8 cellular contexts compared by ENCODE assay signal in genomic region chr16:8867483-8868271, GRCh38. TPM values are rescaled to one million over a fixed set of nuclear protein-coding genes. Genes with fewer than 3 reads are reported as not detected.
DNase-seq lines count a peak whose midpoint lies in the region; ATAC-seq and TF ChIP-seq lines count a peak whose summit lies in the region.

No MANE protein-coding gene starts in this region.

- TF ChIP-seq CTCF in GM12864 (IDR thresholded peaks at IDR 0.05; ENCODE audit: low read depth, low read length, missing control alignments): no peak
- no peak for TF ChIP-seq CTCF in NB4 (IDR thresholded peaks at IDR 0.05; ENCODE audit: low read depth, low read length)
- TF ChIP-seq CTCF in adrenal gland (IDR thresholded peaks at IDR 0.05): no peak

- H3K27me3 ChIP-seq in adrenal gland (no peaks in the 10 kb centered on the region), iPS DF 6.9 (ENCODE audit: control insufficient read depth, insufficient read depth, low read length) (no peaks in the 10 kb centered on the region), skeletal muscle satellite cell (ENCODE audit: control insufficient read depth, insufficient read depth, low read length) (no peaks in the 10 kb centered on the region)

- 1 to 2% (median 1%) methylated on average over 21 to 26 of the region's 26 CpGs for WGBS in adrenal gland, 4 donors
- no CpG with 5 or more reads among the region's 26 CpGs for WGBS in iPS DF 6.9 (ENCODE audit: insufficient coverage, insufficient read length)

- H3K27ac ChIP-seq in adrenal gland (peak overlapping the region; percentile 77 to 91 (median 83)), iPS DF 6.9 (ENCODE audit: low read length) (no peak overlapping the region)

- no peaks in the 10 kb centered on the region for H3K9me3 ChIP-seq in adrenal gland (replicated peaks in 1 of 3)
- no peaks in the 10 kb centered on the region for H3K9me3 ChIP-seq in iPS DF 6.9 (ENCODE audit: control insufficient read depth, insufficient read depth, low read length)
- no peaks in the 10 kb centered on the region for H3K9me3 ChIP-seq in skeletal muscle satellite cell (replicated peaks; ENCODE audit: low read length)

- H3K9ac ChIP-seq in skeletal muscle satellite cell (ENCODE audit: low read depth, low read length): peak overlapping the region; percentile 84

- peaks cover 57 to 61% of the 10 kb centered on the region in 2 donors for H3K4me1 ChIP-seq in adrenal gland (replicated peaks in 1 of 2)
- peaks cover 15% of the 10 kb centered on the region for H3K4me1 ChIP-seq in iPS DF 6.9 (ENCODE audit: control insufficient read depth, insufficient read depth, low read length)
- peaks cover 42% of the 10 kb centered on the region for H3K4me1 ChIP-seq in skeletal muscle satellite cell (ENCODE audit: control insufficient read depth, insufficient read depth, low read length)

- H3K4me3 ChIP-seq in GM12864 (ENCODE audit: low read depth, low read length) (peak overlapping the region; percentile 93), NB4 (ENCODE audit: low read depth, low read length) (peak overlapping the region; percentile 84), adrenal gland (peak overlapping the region; percentile 9 to 82 (median 66)), iPS DF 6.9 (ENCODE audit: low read length) (peak overlapping the region; percentile 86), skeletal muscle satellite cell (ENCODE audit: low read length) (peak overlapping the region; percentile 80)

- ATAC-seq in HG03571 (IDR thresholded peaks at IDR 0.05; ENCODE audit: unreplicated experiment): no peak

- H3K4me2 ChIP-seq in skeletal muscle satellite cell (ENCODE audit: low read length): peak overlapping the region; percentile 89

- no peaks in the 10 kb centered on the region for H3K36me3 ChIP-seq in adrenal gland (replicated peaks in 1 of 2)
- H3K36me3 ChIP-seq in iPS DF 6.9 (ENCODE audit: control insufficient read depth, insufficient read depth, low read length): peaks cover 5% of the 10 kb centered on the region; the same call in 1 of the 2 replicates
- H3K36me3 ChIP-seq in skeletal muscle satellite cell (ENCODE audit: insufficient read depth, low read length): no peaks in the 10 kb centered on the region

- no peak for TF ChIP-seq POLR2A in NB4 (IDR thresholded peaks at IDR 0.05; ENCODE audit: extremely low read depth, insufficient read length)
- no peak for TF ChIP-seq POLR2A in adrenal gland (IDR thresholded peaks at IDR 0.05)

- intact Hi-C loops in adrenal gland (cut with DNase I): no loop called here

- DNase-seq in GM12864 (ENCODE audit: low read depth) (no peak), NB4 (ENCODE audit: low read depth) (peak; percentile 49), adrenal gland (peak in 5 of 7 donors; percentile 51 to 70 (median 66)), iPS DF 6.9 (ENCODE audit: low read depth, low spot score) (no peak), cerebellar nuclear complex (lab: John Stamatoyannopoulos, UW) (no peak), HuH-7.5 (ENCODE audit: low spot score) (no peak)

RNA-seq across cellular contexts. Expression of gene CARHSP1, which starts 1.1 kb away (rescaled TPM):
- 100 to 1,000 TPM; 124 to 314 (median 200) TPM for total RNA-seq in adrenal gland
- 100 to 1,000 TPM in 2 of 3 donors, 10 to 100 TPM in 1; 87.6 to 194 (median 171) TPM for polyA plus RNA-seq in adrenal gland
- total RNA-seq in skeletal muscle satellite cell (2012; rRNA removed): 90.2 and 93.9 TPM in 2 replicates

RNA-seq across cellular contexts. Expression of gene LITAFD, which starts 14.5 kb away (rescaled TPM):
- not detected for total RNA-seq in adrenal gland
- not detected for polyA plus RNA-seq in adrenal gland
- total RNA-seq in skeletal muscle satellite cell (2012; rRNA removed): not detected in 2 replicates

Comparison
In these comparisons a context has a peak if more than half of its experiments do, and no peak if none do; other contexts are left out.
1. DNase-seq: peak in NB4 (single experiment) and adrenal gland (5 of 7); none in GM12864 (single experiment), iPS DF 6.9 (single experiment), cerebellar nuclear complex (0 of 2) and HuH-7.5 (single experiment).
2. Peak in every context shown above with its lines, with median percentiles within 50 percentile points of each other: H3K4me3 ChIP-seq.